4 cellular contexts compared by ENCODE assay signal in the genomic region with DNA sequence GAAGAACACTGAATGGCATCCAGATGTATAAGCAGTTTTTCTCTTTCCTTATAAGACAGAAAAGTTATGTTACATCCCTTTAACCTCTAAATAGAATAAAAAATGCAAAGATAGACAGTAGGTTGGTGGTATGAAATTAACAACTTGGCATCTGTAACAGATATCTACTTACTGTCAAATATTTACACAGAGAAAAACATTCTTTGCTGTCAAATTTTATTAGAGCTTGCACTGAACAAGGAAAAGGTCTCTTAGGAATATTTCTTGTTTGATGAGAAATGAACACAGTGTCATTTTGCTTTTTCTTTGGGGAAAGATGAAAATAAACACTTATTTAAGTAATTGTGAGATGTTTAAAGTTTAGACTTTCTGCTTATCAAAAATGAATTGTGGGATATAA.
"Had no signal": no experiment of that assay in that cellular context is flagged by ENCODE, and none has a peak within 500 bp of the region (broad histone marks: within the 10 kb centered on the region; RNA-seq: fewer than 3 reads in every experiment).

No MANE protein-coding gene starts in this region.

- H3K4me3 ChIP-seq: GM23338 had no signal

- H3K4me2 ChIP-seq: GM23338 had no signal

- DNase-seq: H9, HCEC 1CT, IMR-90 had no signal

- H2AFZ ChIP-seq: GM23338 had no signal

- ATAC-seq: GM23338 had no signal
